Comparison of ENCODE assay signal across 1 cellular context in genomic region chr7:35800718-35801391, GRCh38.
TF ChIP-seq lines count a peak whose summit lies in the region.

SEPTIN7 (plus strand) TSS chr7:35801057; CDS start chr7:35801210, 153 bp downstream.

TF ChIP-seq in HepG2, 621 proteins besides CTCF, POLR2A, EP300 and RAD21 (continued from another document and continues in another):
- TF ChIP-seq HMGXB4 (CRISPR knock-in tag; IDR thresholded peaks at IDR 0.05; ENCODE audit: borderline replicate concordance in 1 of 2, low read depth in 1 of 2) (peak in 1 of 2 experiments; percentile 75; a peak in 3 of 4 replicates), MAFG (CRISPR knock-in tag; IDR thresholded peaks at IDR 0.05) (no peak), ZNF276 (CRISPR knock-in tag; IDR thresholded peaks at IDR 0.05; ENCODE audit: low read depth) (0 out of 2 replicates have a peak, but pooled peaks have one; percentile 18), HMGA1 (CRISPR knock-in tag; conservative IDR thresholded peaks at IDR 0.05) (no peak), ZC3H13 (CRISPR knock-in tag; IDR thresholded peaks at IDR 0.05) (0 out of 2 replicates have a peak, but pooled peaks have one; percentile 49), ZNF569 (CRISPR knock-in tag; IDR thresholded peaks at IDR 0.05; ENCODE audit: borderline replicate concordance) (no peak), ETV5 (CRISPR knock-in tag; IDR thresholded peaks at IDR 0.05; ENCODE audit: borderline replicate concordance) (peak; percentile 95), HDAC2 (CRISPR knock-in tag; IDR thresholded peaks at IDR 0.05) (peak; percentile 64), ZBTB38 (CRISPR knock-in tag; IDR thresholded peaks at IDR 0.05) (no peak; the same call in none of the 2 replicates), MED8 (CRISPR knock-in tag; IDR thresholded peaks at IDR 0.05; ENCODE audit: insufficient replicate concordance) (peak; percentile 86), MXD1 (CRISPR knock-in tag; IDR thresholded peaks at IDR 0.05) (peak; percentile 69), IKZF5 (CRISPR knock-in tag; IDR thresholded peaks at IDR 0.05) (peak; percentile 77), ELK4 (CRISPR knock-in tag; IDR thresholded peaks at IDR 0.05; ENCODE audit: borderline replicate concordance) (no peak), SIX4 (CRISPR knock-in tag; IDR thresholded peaks at IDR 0.05) (no peak), GABPB1 (CRISPR knock-in tag; IDR thresholded peaks at IDR 0.05) (peak; percentile 84), ZNF652 (CRISPR knock-in tag; IDR thresholded peaks at IDR 0.05; ENCODE audit: borderline replicate concordance, low read depth) (no peak), RXRA (CRISPR knock-in tag; IDR thresholded peaks at IDR 0.05) (peak; percentile 53; the same call in 1 of the 2 replicates), ZNF879 (CRISPR knock-in tag; IDR thresholded peaks at IDR 0.05) (no peak), ZUFSP (CRISPR knock-in tag; IDR thresholded peaks at IDR 0.05; ENCODE audit: borderline replicate concordance) (no peak), TOPORS (CRISPR knock-in tag; IDR thresholded peaks at IDR 0.05) (peak; percentile 51; the same call in 1 of the 2 replicates), ZBTB26 (CRISPR knock-in tag; IDR thresholded peaks at IDR 0.05; ENCODE audit: borderline replicate concordance) (peak; percentile 38; the same call in 1 of the 2 replicates), ZNF30 (CRISPR knock-in tag; IDR thresholded peaks at IDR 0.05) (no peak), ARHGAP35 (CRISPR knock-in tag; IDR thresholded peaks at IDR 0.05; ENCODE audit: borderline replicate concordance) (no peak), ZNF773 (CRISPR knock-in tag; IDR thresholded peaks at IDR 0.05; ENCODE audit: borderline replicate concordance) (peak; percentile 69; the same call in 1 of the 2 replicates), MEIS2 (CRISPR knock-in tag; IDR thresholded peaks at IDR 0.05) (no peak), ZNF557 (CRISPR knock-in tag; IDR thresholded peaks at IDR 0.05) (no peak), AHR (CRISPR knock-in tag; IDR thresholded peaks at IDR 0.05) (no peak), ZBTB2 (CRISPR knock-in tag; IDR thresholded peaks at IDR 0.05; ENCODE audit: low read depth) (peak; percentile 61; the same call in 1 of the 2 replicates), NFKBIZ (CRISPR knock-in tag; IDR thresholded peaks at IDR 0.05) (peak; percentile 42; the same call in 1 of the 2 replicates), KAT2B (IDR thresholded peaks at IDR 0.05; ENCODE audit: borderline replicate concordance, low read depth, low read length) (no peak), ZNF563 (CRISPR knock-in tag; IDR thresholded peaks at IDR 0.05) (0 out of 2 replicates have a peak, but pooled peaks have one; percentile 21), ZNF646 (CRISPR knock-in tag; IDR thresholded peaks at IDR 0.05) (no peak), ZFX (CRISPR knock-in tag; IDR thresholded peaks at IDR 0.05; ENCODE audit: low read depth) (peak; percentile 82), E2F5 (CRISPR knock-in tag; conservative IDR thresholded peaks at IDR 0.05) (no peak), NRL (CRISPR knock-in tag; IDR thresholded peaks at IDR 0.05; ENCODE audit: borderline replicate concordance) (0 out of 2 replicates have a peak, but pooled peaks have one; percentile 72), ZNF782 (CRISPR knock-in tag; IDR thresholded peaks at IDR 0.05; ENCODE audit: borderline replicate concordance) (no peak), TCF7 (IDR thresholded peaks at IDR 0.05; ENCODE audit: low read depth) (no peak), ZBTB8A (CRISPR knock-in tag; IDR thresholded peaks at IDR 0.05; ENCODE audit: borderline replicate concordance, low read depth) (no peak), SALL1 (CRISPR knock-in tag; IDR thresholded peaks at IDR 0.05) (peak; percentile 71; the same call in 1 of the 2 replicates)
